Comparison of ENCODE assay signal across 17 cellular contexts in genomic region chr4:189001283-189001970, GRCh38.
DNase-seq lines count a peak whose midpoint lies in the region; ATAC-seq and TF ChIP-seq lines count a peak whose summit lies in the region.
"Had no signal": no experiment of that assay in that cellular context is flagged by ENCODE, and none has a peak within 500 bp of the region (broad histone marks: within the 10 kb centered on the region; RNA-seq: fewer than 3 reads in every experiment).

No MANE protein-coding gene starts in this region.

- no peak overlapping the region for H3K14ac ChIP-seq in neuronal stem cell (ENCODE audit: low read length)

- H3K9me3 ChIP-seq in neuronal stem cell (replicated peaks in 1 of 2; ENCODE audit: control insufficient read depth in 2 of 2, insufficient read depth in 1 of 2, low read depth in 1 of 2, low read length in 2 of 2) (peaks cover 0 to 5% of the 10 kb centered on the region in 2 donors), tibial artery (no peaks in the 10 kb centered on the region)
- H3K9me3 ChIP-seq: Caco-2 had no signal

- H3K18ac ChIP-seq in neuronal stem cell (ENCODE audit: low read length): peak overlapping the region; percentile 84

- H3K9ac ChIP-seq in neuronal stem cell (ENCODE audit: low read depth, low read length, poor library complexity): no peak overlapping the region

- no peak overlapping the region for H3K4me3 ChIP-seq in LNCaP clone FGC (ENCODE audit: low read depth, low read length)
- H3K4me3 ChIP-seq in neuronal stem cell (ENCODE audit: low read length in 2 of 2): no peak overlapping the region
- H3K4me3 ChIP-seq in tibial artery: no peak overlapping the region
- H3K4me3 ChIP-seq: Peyer's patch had no signal

- WGBS in neuronal stem cell (ENCODE audit: extremely low coverage in 2 of 2, insufficient read length in 2 of 2, insufficient replicate concordance in 1 of 2), 2 donors: no CpG with 5 or more reads among the region's 12 CpGs

- no peaks in the 10 kb centered on the region for H3K4me1 ChIP-seq in neuronal stem cell (ENCODE audit: control insufficient read depth in 2 of 2, insufficient read depth in 1 of 2, low read depth in 1 of 2, low read length in 2 of 2)
- H3K4me1 ChIP-seq in tibial artery: no peaks in the 10 kb centered on the region
- H3K4me1 ChIP-seq: Caco-2, Peyer's patch had no signal

- no peak overlapping the region for H2BK120ac ChIP-seq in neuronal stem cell (ENCODE audit: low read depth, low read length)

- no peak overlapping the region for H4K91ac ChIP-seq in neuronal stem cell (ENCODE audit: low read depth, low read length, poor library complexity)

- no peak overlapping the region for H3K23ac ChIP-seq in neuronal stem cell (ENCODE audit: low read depth, low read length, poor library complexity)

- ATAC-seq in HG03097 (IDR thresholded peaks at IDR 0.05; ENCODE audit: low FRiP score, unreplicated experiment): no peak

- peak overlapping the region; percentile 20 for H2AK5ac ChIP-seq in neuronal stem cell (ENCODE audit: low read depth, low read length)

- H2BK15ac ChIP-seq in neuronal stem cell (ENCODE audit: low read length): no peak overlapping the region

- H2BK12ac ChIP-seq in neuronal stem cell (ENCODE audit: low read length): peak overlapping the region; percentile 81

- H3K27ac ChIP-seq in neuronal stem cell (replicated peaks; ENCODE audit: low read length) (no peak overlapping the region), tibial artery (no peak overlapping the region)
- H3K27ac ChIP-seq: Peyer's patch had no signal

- no peak overlapping the region for H2AFZ ChIP-seq in neuronal stem cell (ENCODE audit: low read length)

- no peaks in the 10 kb centered on the region for H3K79me1 ChIP-seq in neuronal stem cell (ENCODE audit: low read depth, low read length)

- H3K4ac ChIP-seq in neuronal stem cell (ENCODE audit: low read length): no peak overlapping the region

- H3K36me3 ChIP-seq in neuronal stem cell (replicated peaks in 1 of 2; ENCODE audit: control insufficient read depth in 2 of 2, insufficient read depth in 2 of 2, low read length in 2 of 2) (no peaks in the 10 kb centered on the region), tibial artery (no peaks in the 10 kb centered on the region)
- H3K36me3 ChIP-seq: Peyer's patch had no signal

- H4K8ac ChIP-seq in neuronal stem cell (ENCODE audit: low read depth, low read length): no peak overlapping the region

- no peak overlapping the region for H2BK5ac ChIP-seq in neuronal stem cell (ENCODE audit: low read length)

- H3K4me2 ChIP-seq in neuronal stem cell (ENCODE audit: insufficient read depth, low read length, poor library complexity, severe bottlenecking): no peak overlapping the region

- DNase-seq in NCI-H2196 (lab: John Stamatoyannopoulos, UW; ENCODE audit: unreplicated experiment): peak; percentile 15
- DNase-seq in NCI-H2196 treated with DMSO at 0.1 percent for 48 hours (lab: John Stamatoyannopoulos, UW; ENCODE audit: unreplicated experiment): no peak
- DNase-seq in LNCaP clone FGC (ENCODE audit: low read depth): peak; percentile 37
- DNase-seq in SHP77 (lab: John Stamatoyannopoulos, UW): peak; percentile 97 to 98
- no peak for DNase-seq in neuronal stem cell (ENCODE audit: low spot score)
- DNase-seq in tibial artery: no peak
- DNase-seq in iPS-NIHi11 (ENCODE audit: low spot score): no peak
- DNase-seq: Caco-2, DND-41, HCEC 1CT, NCI-H1092, NCI-H1930, NCI-H2227 treated with DMSO at 0.1 percent for 48 hours, NCI-H526 treated with DMSO at 0.1 percent for 48 hours, Peyer's patch, T-helper 9 cell had no signal

- intact Hi-C loops in tibial artery (cut with DNase I; ENCODE audit: low total_unique reads): no loop called here

- H3K27me3 ChIP-seq in neuronal stem cell (ENCODE audit: control insufficient read depth in 3 of 3, insufficient read depth in 3 of 3, low read depth in 1 of 3, low read length in 3 of 3) (no peaks in the 10 kb centered on the region), tibial artery (no peaks in the 10 kb centered on the region)
- H3K27me3 ChIP-seq: Peyer's patch had no signal

- TF ChIP-seq CTCF in LNCaP clone FGC (IDR thresholded peaks at IDR 0.05; ENCODE audit: control insufficient read depth, extremely low read depth, insufficient read depth) (no peak), tibial artery (IDR thresholded peaks at IDR 0.05) (no peak)

Comparison
In these comparisons a context has a peak if more than half of its experiments do, and no peak if none do; other contexts are left out.
1. DNase-seq: peak in NCI-H2196 (single experiment), LNCaP clone FGC (single experiment) and SHP77 (2 of 2); none in NCI-H2196 treated with DMSO at 0.1 percent for 48 hours (single experiment), neuronal stem cell (single experiment), tibial artery (0 of 2) and iPS-NIHi11 (single experiment).